ENCODE assay signal across 8 cellular contexts in genomic region chr6:20202070-20202658, GRCh38. TPM values are rescaled to one million over a fixed set of nuclear protein-coding genes. Genes with fewer than 3 reads are reported as not detected.
DNase-seq lines count a peak whose midpoint lies in the region; ATAC-seq and TF ChIP-seq lines count a peak whose summit lies in the region.

No MANE protein-coding gene starts in this region.

- H3K9me3 ChIP-seq in HUES6 (ENCODE audit: control insufficient read depth, insufficient read depth, low read depth, low read length) (no peaks in the 10 kb centered on the region), mucosa of descending colon (no peaks in the 10 kb centered on the region)

- H3K9ac ChIP-seq in HUES6 (ENCODE audit: low read length), result no peak overlapping the region

- no peak for TF ChIP-seq CTCF in activated B cell treated with CpG ODN at 0.5 μM for 24 hours (IDR thresholded peaks at IDR 0.05)
- TF ChIP-seq CTCF in mucosa of descending colon (IDR thresholded peaks at IDR 0.05), result no peak
- no peak for TF ChIP-seq CTCF in osteocyte (IDR thresholded peaks at IDR 0.05)

- CTCF ChIA-PET in activated B cell treated with CpG ODN at 0.5 μM for 24 hours (lab: Charles Lee), result no interaction called here

- no peak overlapping the region for H3K27ac Mint-ChIP-seq in activated B cell treated with CpG ODN at 0.5 μM for 24 hours
- no peak overlapping the region for H3K27ac Mint-ChIP-seq in osteocyte (ENCODE audit: unreplicated experiment)

- peak; percentile 91 for ATAC-seq in GM18502 (IDR thresholded peaks at IDR 0.05; ENCODE audit: poor library complexity, unreplicated experiment)
- peak; percentile 78 for ATAC-seq in GM21717 (IDR thresholded peaks at IDR 0.05; ENCODE audit: unreplicated experiment)
- ATAC-seq in activated B cell treated with CpG ODN at 0.5 μM for 24 hours (ENCODE audit: low read depth), result peak; percentile 49
- peak; percentile 54 for ATAC-seq in mucosa of descending colon

- POLR2A ChIA-PET in activated B cell treated with CpG ODN at 0.5 μM for 24 hours (lab: Charles Lee), result no interaction called here

- H3K27me3 Mint-ChIP-seq in activated B cell treated with CpG ODN at 0.5 μM for 24 hours, result peaks cover 2% of the 10 kb centered on the region
- no peaks in the 10 kb centered on the region for H3K27me3 Mint-ChIP-seq in osteocyte (ENCODE audit: unreplicated experiment)

- no peaks in the 10 kb centered on the region for H3K9me3 Mint-ChIP-seq in activated B cell treated with CpG ODN at 0.5 μM for 24 hours
- H3K9me3 Mint-ChIP-seq in osteocyte (ENCODE audit: unreplicated experiment), result no peaks in the 10 kb centered on the region

- H3K36me3 ChIP-seq in HUES6 (ENCODE audit: control insufficient read depth, insufficient read depth, low read length) (no peaks in the 10 kb centered on the region), mucosa of descending colon (ENCODE audit: low read depth) (no peaks in the 10 kb centered on the region)

- peak overlapping the region; percentile 51; the same call in 1 of the 2 replicates for H3K27ac ChIP-seq in HUES6 (ENCODE audit: low read depth, low read length)

- H3K4me1 ChIP-seq in HUES6 (ENCODE audit: control insufficient read depth, insufficient read depth, low read length), result peaks cover 30% of the 10 kb centered on the region
- peaks cover 54% of the 10 kb centered on the region for H3K4me1 ChIP-seq in mucosa of descending colon (ENCODE audit: low read depth)

- peaks cover 14% of the 10 kb centered on the region for H3K4me1 Mint-ChIP-seq in activated B cell treated with CpG ODN at 0.5 μM for 24 hours
- H3K4me1 Mint-ChIP-seq in osteocyte (ENCODE audit: unreplicated experiment), result peaks cover 28% of the 10 kb centered on the region

- H3K36me3 Mint-ChIP-seq in activated B cell treated with CpG ODN at 0.5 μM for 24 hours (ENCODE audit: low read depth), result no peaks in the 10 kb centered on the region
- no peaks in the 10 kb centered on the region for H3K36me3 Mint-ChIP-seq in osteocyte (ENCODE audit: unreplicated experiment)

- DNase-seq in activated B cell treated with CpG ODN at 0.5 μM for 24 hours (no peak), mucosa of descending colon (no peak), mucosa of gallbladder (ENCODE audit: low spot score) (no peak), osteocyte (ENCODE audit: extremely low spot score, unreplicated experiment) (no peak)
- DNase-seq in effector CD8-positive, alpha-beta T cell (lab: John Stamatoyannopoulos, UW), result no peak

- no peaks in the 10 kb centered on the region for H3K27me3 ChIP-seq in HUES6 (ENCODE audit: control insufficient read depth, insufficient read depth, low read length)

- no peak overlapping the region for H3K4me3 ChIP-seq in HUES6 (ENCODE audit: low read depth, low read length)
- H3K4me3 ChIP-seq in mucosa of descending colon, result no peak overlapping the region

- intact Hi-C loops in activated B cell treated with CpG ODN at 0.5 μM for 24 hours (cut with micrococcal nuclease), result no loop called here
- intact Hi-C loops in mucosa of descending colon (cut with DNase I, micrococcal nuclease), result no loop called here

- H3K4me3 Mint-ChIP-seq in activated B cell treated with CpG ODN at 0.5 μM for 24 hours (no peak overlapping the region), osteocyte (ENCODE audit: unreplicated experiment) (no peak overlapping the region)

RNA-seq across cellular contexts. Expression of gene MBOAT1, which starts 10.1 kb away (rescaled TPM):
- total RNA-seq in activated B cell treated with CpG ODN at 0.5 μM for 24 hours (3.5 and 3.7 TPM in 2 replicates), mucosa of descending colon (10 to 100 TPM; 33.7 to 77.0 (median 54.4) TPM), mucosa of gallbladder (44.2 TPM), osteocyte (6.5 and 6.6 TPM in 2 replicates)
